12 cellular contexts compared by ENCODE assay signal in the genomic region with DNA sequence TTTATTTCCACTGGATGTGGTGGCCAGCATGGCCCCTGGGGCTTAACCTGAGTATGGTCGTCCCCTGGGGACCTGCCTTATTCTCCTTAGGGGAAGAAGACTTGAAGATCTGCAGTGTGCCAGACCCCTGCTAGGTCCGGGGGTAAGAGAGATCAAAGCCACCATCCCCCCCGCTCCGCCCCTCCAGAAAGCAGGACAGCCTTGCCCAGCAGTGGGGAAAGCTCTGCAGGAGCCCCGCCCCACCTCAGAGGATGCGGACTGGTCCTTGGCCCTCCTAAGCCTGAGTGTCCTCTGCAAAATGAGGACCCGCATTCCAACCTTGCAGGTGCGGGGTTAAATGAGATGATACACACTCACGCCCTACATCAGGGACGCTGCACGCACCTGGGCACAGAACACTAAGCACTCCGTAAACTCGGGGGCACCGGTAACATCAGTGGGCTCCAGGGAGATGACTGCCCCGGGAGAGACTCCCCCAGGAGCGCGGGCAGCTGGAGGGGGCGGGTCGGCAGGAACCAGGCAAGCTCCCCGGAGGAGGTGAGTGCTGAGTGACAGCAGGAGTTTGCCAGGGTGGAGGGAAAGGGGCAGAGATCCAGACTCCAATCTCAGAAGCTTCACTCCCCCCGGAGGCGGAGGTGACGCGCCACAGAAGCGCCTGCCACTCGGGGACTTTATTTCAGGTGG. TPM values are rescaled to one million over a fixed set of nuclear protein-coding genes. Genes with fewer than 3 reads are reported as not detected.
A peak's percentile ranks its signal among the peaks of the same experiment; 100 is the strongest.
DNase-seq lines count a peak whose midpoint lies in the region; ATAC-seq and TF ChIP-seq lines count a peak whose summit lies in the region.
"Had no signal": no experiment of that assay in that cellular context is flagged by ENCODE, and none has a peak within 500 bp of the region (broad histone marks: within the 10 kb centered on the region; RNA-seq: fewer than 3 reads in every experiment).

No MANE protein-coding gene starts in this region.

- H3K4me3 Mint-ChIP-seq in MCF 10A (ENCODE audit: unreplicated experiment) = no peak overlapping the region
- H3K4me3 Mint-ChIP-seq in chondrocyte (ENCODE audit: unreplicated experiment) = peak overlapping the region; percentile 49
- no peak overlapping the region for H3K4me3 Mint-ChIP-seq in CD8-positive, alpha-beta T cell
- no peak overlapping the region for H3K4me3 Mint-ChIP-seq in activated T-cell treated with anti-CD3 and anti-CD28 coated beads, Interleukin-2, amount 50 U/mL, for 4 hours

- peak overlapping the region; percentile 82 to 94 for H3K27ac ChIP-seq in breast epithelium
- no peak overlapping the region for H3K27ac ChIP-seq in upper lobe of left lung
- H3K27ac ChIP-seq in CD8-positive, alpha-beta T cell (ENCODE audit: low read depth, low read length) = no peak overlapping the region

- CTCF ChIA-PET in MCF 10A (lab: Yijun Ruan, JAX) = no interaction called here
- CTCF ChIA-PET in CD8-positive, alpha-beta T cell (lab: Charles Lee) = no interaction called here

- H3K36me3 Mint-ChIP-seq in MCF 10A (ENCODE audit: insufficient read depth, unreplicated experiment) (no peaks in the 10 kb centered on the region), chondrocyte (ENCODE audit: low read depth) (no peaks in the 10 kb centered on the region)
- no peaks in the 10 kb centered on the region for H3K36me3 Mint-ChIP-seq in CD8-positive, alpha-beta T cell
- H3K36me3 Mint-ChIP-seq in activated T-cell treated with anti-CD3 and anti-CD28 coated beads, Interleukin-2, amount 50 U/mL, for 4 hours (ENCODE audit: insufficient read depth) = no peaks in the 10 kb centered on the region

- no peak for TF ChIP-seq CTCF in breast epithelium (IDR thresholded peaks at IDR 0.05)
- no peak for TF ChIP-seq CTCF in MCF 10A (IDR thresholded peaks at IDR 0.05; ENCODE audit: unreplicated experiment)
- TF ChIP-seq CTCF in chondrocyte (IDR thresholded peaks at IDR 0.05) = no peak
- no peak for TF ChIP-seq CTCF in upper lobe of left lung (IDR thresholded peaks at IDR 0.05)
- TF ChIP-seq CTCF in CD8-positive, alpha-beta T cell (IDR thresholded peaks at IDR 0.05) = no peak

- H3K9me3 Mint-ChIP-seq in MCF 10A (ENCODE audit: unreplicated experiment) (no peaks in the 10 kb centered on the region), chondrocyte (ENCODE audit: low read depth) (no peaks in the 10 kb centered on the region)
- no peaks in the 10 kb centered on the region for H3K9me3 Mint-ChIP-seq in CD8-positive, alpha-beta T cell
- H3K9me3 Mint-ChIP-seq in activated T-cell treated with anti-CD3 and anti-CD28 coated beads, Interleukin-2, amount 50 U/mL, for 4 hours = no peaks in the 10 kb centered on the region

- peaks cover 4% of the 10 kb centered on the region for H3K4me1 Mint-ChIP-seq in MCF 10A (ENCODE audit: insufficient read depth, unreplicated experiment)
- H3K4me1 Mint-ChIP-seq in chondrocyte (ENCODE audit: low read depth) = no peaks in the 10 kb centered on the region
- H3K4me1 Mint-ChIP-seq in CD8-positive, alpha-beta T cell (ENCODE audit: low read depth) = no peaks in the 10 kb centered on the region
- no peaks in the 10 kb centered on the region for H3K4me1 Mint-ChIP-seq in activated T-cell treated with anti-CD3 and anti-CD28 coated beads, Interleukin-2, amount 50 U/mL, for 4 hours (ENCODE audit: low read depth)

- H3K27me3 ChIP-seq in breast epithelium (no peaks in the 10 kb centered on the region), mucosa of stomach (ENCODE audit: control insufficient read depth, insufficient read depth, low read length) (peaks cover 9% of the 10 kb centered on the region), upper lobe of left lung (peaks cover 0 to 15% (median 5%) of the 10 kb centered on the region in 4 donors)
- peaks cover 3% of the 10 kb centered on the region for H3K27me3 ChIP-seq in CD8-positive, alpha-beta T cell (ENCODE audit: insufficient read depth, low read length)

- no peaks in the 10 kb centered on the region for H3K36me3 ChIP-seq in breast epithelium
- no peaks in the 10 kb centered on the region for H3K36me3 ChIP-seq in mucosa of stomach (ENCODE audit: control insufficient read depth, insufficient read depth, low read length)
- no peaks in the 10 kb centered on the region for H3K36me3 ChIP-seq in upper lobe of left lung
- H3K36me3 ChIP-seq in CD8-positive, alpha-beta T cell (ENCODE audit: insufficient read depth, low read length) = no peaks in the 10 kb centered on the region

- peaks cover 10% of the 10 kb centered on the region in 2 donors for H3K4me1 ChIP-seq in breast epithelium
- H3K4me1 ChIP-seq in mucosa of stomach (ENCODE audit: control insufficient read depth, insufficient read depth, low read length) = peaks cover 40% of the 10 kb centered on the region
- H3K4me1 ChIP-seq in upper lobe of left lung = peaks cover 0 to 22% (median 4%) of the 10 kb centered on the region in 4 donors
- H3K4me1 ChIP-seq in CD8-positive, alpha-beta T cell (ENCODE audit: insufficient read depth, low read length) = no peaks in the 10 kb centered on the region

- H3K27ac Mint-ChIP-seq in MCF 10A (ENCODE audit: low read depth, unreplicated experiment) (no peak overlapping the region), chondrocyte (ENCODE audit: unreplicated experiment) (no peak overlapping the region)
- H3K27ac Mint-ChIP-seq in CD8-positive, alpha-beta T cell = no peak overlapping the region

- peak overlapping the region in 2 of 3 donors; percentile 57 to 76 for H3K4me3 ChIP-seq in breast epithelium
- no peak overlapping the region for H3K4me3 ChIP-seq in mucosa of stomach (ENCODE audit: low read length)
- peak overlapping the region in 3 of 4 donors; percentile 22 to 39 (median 32) for H3K4me3 ChIP-seq in upper lobe of left lung
- no peak overlapping the region for H3K4me3 ChIP-seq in CD8-positive, alpha-beta T cell (ENCODE audit: low read depth, low read length)
- H3K4me3 ChIP-seq: mucosa of descending colon had no signal

- H3K9ac ChIP-seq in mucosa of stomach (ENCODE audit: low read length) = peak overlapping the region; percentile 24

- DNase-seq in breast epithelium (ENCODE audit: low spot score in 2 of 2) = no peak
- DNase-seq in MCF 10A (ENCODE audit: unreplicated experiment) = no peak
- peak; percentile 84 for DNase-seq in chondrocyte (ENCODE audit: low spot score)
- DNase-seq in upper lobe of left lung = no peak
- no peak for DNase-seq in GF-D8 (lab: John Stamatoyannopoulos, UW)
- no peak for DNase-seq in CD8-positive, alpha-beta T cell
- DNase-seq in activated T-cell treated with anti-CD3 and anti-CD28 coated beads, Interleukin-2, amount 50 U/mL, for 4 hours = no peak
- DNase-seq: amygdala; effector CD8-positive, alpha-beta T cell; NCI-H1092 had no signal

- POLR2A ChIA-PET in MCF 10A (lab: Yijun Ruan, JAX) = interaction anchor here (0.6 kb wide), 1 partner anchor 675 kb away, joined by 4 read pairs; no protein-coding TSS in a partner anchor
- POLR2A ChIA-PET in CD8-positive, alpha-beta T cell (lab: Charles Lee) = no interaction called here

- WGBS in upper lobe of left lung, 2 donors = 7 to 25% methylated on average over 7 to 24 of the region's 26 CpGs

- intact Hi-C loops in breast epithelium (cut with DNase I; ENCODE audit: low total_unique reads) (no loop called here), MCF 10A (cut with micrococcal nuclease) (no loop called here)
- intact Hi-C loops in CD8-positive, alpha-beta T cell (cut with DNase I, micrococcal nuclease) = no loop called here

- H3K9me3 ChIP-seq in breast epithelium = no peaks in the 10 kb centered on the region
- H3K9me3 ChIP-seq in mucosa of stomach (ENCODE audit: control insufficient read depth, low read length) = no peaks in the 10 kb centered on the region
- no peaks in the 10 kb centered on the region for H3K9me3 ChIP-seq in upper lobe of left lung
- no peaks in the 10 kb centered on the region for H3K9me3 ChIP-seq in CD8-positive, alpha-beta T cell (ENCODE audit: low read length)
- H3K9me3 ChIP-seq: mucosa of descending colon had no signal

- H3K27me3 Mint-ChIP-seq in MCF 10A (ENCODE audit: insufficient read depth, unreplicated experiment) (no peaks in the 10 kb centered on the region), chondrocyte (ENCODE audit: low read depth) (peaks cover 57% of the 10 kb centered on the region)
- H3K27me3 Mint-ChIP-seq in CD8-positive, alpha-beta T cell (ENCODE audit: low read depth) = peaks cover 40% of the 10 kb centered on the region
- peaks cover 60% of the 10 kb centered on the region for H3K27me3 Mint-ChIP-seq in activated T-cell treated with anti-CD3 and anti-CD28 coated beads, Interleukin-2, amount 50 U/mL, for 4 hours (ENCODE audit: low read depth)

- BruUV-seq in MCF 10A (replicated peaks; lab: Mats Ljungman, UMichigan) = no TSS peak

- TF ChIP-seq POLR2A in breast epithelium (IDR thresholded peaks at IDR 0.05) (no peak), upper lobe of left lung (IDR thresholded peaks at IDR 0.05) (no peak)

- no peak for TF ChIP-seq EP300 in upper lobe of left lung (IDR thresholded peaks at IDR 0.05)

- ATAC-seq in upper lobe of left lung (ENCODE audit: low FRiP score in 2 of 2) = no peak
- no peak for ATAC-seq in CD8-positive, alpha-beta T cell
- ATAC-seq in activated T-cell treated with anti-CD3 and anti-CD28 coated beads, Interleukin-2, amount 50 U/mL, for 4 hours = no peak

RNA-seq across cellular contexts. Expression of gene ANO1, which starts 0.6 kb away (rescaled TPM):
- total RNA-seq in breast epithelium (10 to 100 TPM in 2 of 3 donors, 1 to 10 TPM in 1; 3.7 to 95.0 (median 53.7) TPM), MCF 10A (2022) (not detected in 2 replicates), chondrocyte (1.0 to 1.5 TPM (median 1.5 TPM) in 3 replicates), upper lobe of left lung (10 to 100 TPM in 2 of 6 donors, 1 to 10 TPM in 4; 4.8 to 13.2 (median 7.2) TPM)
- not detected for total RNA-seq in CD8-positive, alpha-beta T cell
- total RNA-seq in activated T-cell treated with anti-CD3 and anti-CD28 coated beads, Interleukin-2, amount 50 U/mL, for 4 hours = under 1 TPM; 0.14 to 0.20 (median 0.16) TPM

Comparison
In these comparisons a context has a peak if more than half of its experiments do, and no peak if none do; other contexts are left out.
1. H3K27ac ChIP-seq: peak in breast epithelium (2 of 2); none in upper lobe of left lung (0 of 4) and CD8-positive, alpha-beta T cell (single experiment).
2. H3K4me3 ChIP-seq: peak in breast epithelium (2 of 3) and upper lobe of left lung (3 of 4); none in mucosa of stomach (single experiment) and CD8-positive, alpha-beta T cell (single experiment).